8 cellular contexts compared by ENCODE assay signal in genomic region chr20:51562027-51562333, GRCh38. TPM values are rescaled to one million over a fixed set of nuclear protein-coding genes. Genes with fewer than 3 reads are reported as not detected.
DNase-seq lines count a peak whose midpoint lies in the region; ATAC-seq and TF ChIP-seq lines count a peak whose summit lies in the region.

No MANE protein-coding gene starts in this region.

- no peak for TF ChIP-seq EP300 in upper lobe of left lung (IDR thresholded peaks at IDR 0.05)

- CTCF ChIA-PET in activated naive CD4-positive, alpha-beta T cell treated with anti-CD3 and anti-CD28 coated beads, Interleukin-2, amount 10 ng/mL, durations not matched to agents 7 days and 5 days (lab: Charles Lee): interaction anchor here (1.3 kb wide), 1 partner anchor 48 kb away, joined by 3 read pairs; no protein-coding TSS in a partner anchor

- TF ChIP-seq POLR2A in upper lobe of left lung (IDR thresholded peaks at IDR 0.05): no peak

- WGBS in upper lobe of left lung, 2 donors: 3 to 6% methylated on average over 10 of the region's 10 CpGs

- H3K9me3 ChIP-seq in upper lobe of left lung: no peaks in the 10 kb centered on the region

- peak overlapping the region; percentile 41 for H3K4me3 Mint-ChIP-seq in activated naive CD4-positive, alpha-beta T cell treated with anti-CD3 and anti-CD28 coated beads, Interleukin-2, amount 10 ng/mL, durations not matched to agents 7 days and 5 days
- H3K4me3 Mint-ChIP-seq in brain (peak overlapping the region; percentile 78 to 88 (median 84)), memory B cell (peak overlapping the region; percentile 73)

- H3K4me1 Mint-ChIP-seq in activated naive CD4-positive, alpha-beta T cell treated with anti-CD3 and anti-CD28 coated beads, Interleukin-2, amount 10 ng/mL, durations not matched to agents 7 days and 5 days: peaks cover 20% of the 10 kb centered on the region
- H3K4me1 Mint-ChIP-seq in brain (peaks cover 39% of the 10 kb centered on the region), memory B cell (peaks cover 15% of the 10 kb centered on the region)

- peaks cover 0 to 17% (median 0%) of the 10 kb centered on the region in 4 donors for H3K27me3 ChIP-seq in upper lobe of left lung

- H3K27ac ChIP-seq in upper lobe of left lung: peak overlapping the region; percentile 61 to 84 (median 76)

- in situ Hi-C loops in G401 (cut with HindIII; ENCODE audit: low sequenced_read_pairs): no loop called here

- no peaks in the 10 kb centered on the region for H3K36me3 Mint-ChIP-seq in activated naive CD4-positive, alpha-beta T cell treated with anti-CD3 and anti-CD28 coated beads, Interleukin-2, amount 10 ng/mL, durations not matched to agents 7 days and 5 days
- H3K36me3 Mint-ChIP-seq in brain (no peaks in the 10 kb centered on the region), memory B cell (no peaks in the 10 kb centered on the region)

- no peak for ATAC-seq in memory B cell (ENCODE audit: low read depth)
- peak in 1 of 2 donors; percentile 20 for ATAC-seq in upper lobe of left lung (ENCODE audit: low FRiP score in 2 of 2)
- no peak for ATAC-seq in GM19328 (IDR thresholded peaks at IDR 0.05; ENCODE audit: unreplicated experiment)

- H3K9me3 Mint-ChIP-seq in activated naive CD4-positive, alpha-beta T cell treated with anti-CD3 and anti-CD28 coated beads, Interleukin-2, amount 10 ng/mL, durations not matched to agents 7 days and 5 days: no peaks in the 10 kb centered on the region
- H3K9me3 Mint-ChIP-seq in brain (peaks cover 0 to under 1% (median 0%) of the 10 kb centered on the region in 5 experiments), memory B cell (no peaks in the 10 kb centered on the region)

- TF ChIP-seq CTCF in brain (conservative IDR thresholded peaks at IDR 0.05) (no peak), upper lobe of left lung (IDR thresholded peaks at IDR 0.05) (no peak)

- peaks cover 24 to 37% (median 33%) of the 10 kb centered on the region in 4 donors for H3K4me1 ChIP-seq in upper lobe of left lung

- H3K27ac Mint-ChIP-seq in activated naive CD4-positive, alpha-beta T cell treated with anti-CD3 and anti-CD28 coated beads, Interleukin-2, amount 10 ng/mL, durations not matched to agents 7 days and 5 days: no peak overlapping the region
- H3K27ac Mint-ChIP-seq in brain (peak overlapping the region in 4 of 5 experiments; percentile 25 to 78 (median 38)), memory B cell (no peak overlapping the region)

- H3K4me3 ChIP-seq in upper lobe of left lung: peak overlapping the region in 3 of 4 donors; percentile 44 to 53 (median 47)

- no peaks in the 10 kb centered on the region for H3K36me3 ChIP-seq in upper lobe of left lung

- no peak for DNase-seq in activated naive CD4-positive, alpha-beta T cell treated with anti-CD3 and anti-CD28 coated beads, Interleukin-2, amount 10 ng/mL, durations not matched to agents 7 days and 5 days
- no peak for DNase-seq in activated naive CD4-positive, alpha-beta T cell (lab: John Stamatoyannopoulos, UW)
- DNase-seq in memory B cell (ENCODE audit: low spot score in 2 of 2) (no peak), upper lobe of left lung (no peak), G401 (ENCODE audit: low spot score) (no peak)
- DNase-seq in stimulated activated CD4-positive, alpha-beta T cell treated with anti-CD3 and anti-CD28 coated beads, Interleukin-4, amount 100 ng/mL, for 24 hours: no peak

- H3K27me3 Mint-ChIP-seq in activated naive CD4-positive, alpha-beta T cell treated with anti-CD3 and anti-CD28 coated beads, Interleukin-2, amount 10 ng/mL, durations not matched to agents 7 days and 5 days: peaks cover 90% of the 10 kb centered on the region
- H3K27me3 Mint-ChIP-seq in brain: peaks cover 42% of the 10 kb centered on the region
- H3K27me3 Mint-ChIP-seq in memory B cell: peaks cover 29% of the 10 kb centered on the region

RNA-seq across cellular contexts. Expression of gene NFATC2, which starts 19.5 kb away (rescaled TPM):
- 3.0 TPM for polyA plus RNA-seq in brain (ENCODE audit: insufficient read depth, low read depth, low replicate concordance)
- 10 to 100 TPM in 1 of 6 donors, 1 to 10 TPM in 5; 5.1 to 28.1 (median 7.6) TPM for total RNA-seq in upper lobe of left lung
- total RNA-seq in G401 (2014; rRNA removed; shearing (Covaris generic)): 0.12 and 0.95 TPM in 2 replicates

Comparison
In these comparisons a context has a peak if more than half of its experiments do, and no peak if none do; other contexts are left out.
1. H3K27ac Mint-ChIP-seq: peak in brain (4 of 5); none in activated naive CD4-positive, alpha-beta T cell treated with anti-CD3 and anti-CD28 coated beads, Interleukin-2, amount 10 ng/mL, durations not matched to agents 7 days and 5 days (single experiment) and memory B cell (single experiment).
2. Peak in every context shown above with its lines, with median percentiles within 50 percentile points of each other: H3K4me3 Mint-ChIP-seq.